In the genomic region with DNA sequence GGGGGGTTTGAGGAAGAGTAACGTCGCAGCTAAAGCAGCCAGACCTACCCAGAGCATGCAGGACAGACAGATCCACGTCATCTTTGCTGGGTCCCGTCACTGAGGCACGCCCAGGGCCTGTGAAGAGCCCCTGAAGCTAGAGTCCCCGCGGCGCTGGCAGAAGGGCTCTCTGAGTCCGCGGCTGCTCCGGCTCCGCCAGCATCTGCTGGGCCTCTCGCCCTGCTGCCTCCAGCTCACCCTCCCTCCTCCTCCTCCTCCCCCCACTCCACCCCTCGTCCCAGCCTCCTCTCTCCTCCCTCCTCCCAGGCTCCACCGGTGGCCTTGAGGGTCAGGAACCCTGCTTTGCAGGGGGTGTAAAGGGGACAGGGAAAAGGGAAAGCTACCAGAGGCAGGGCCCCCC, we compare ENCODE assay signal across 1 cellular context.
TF ChIP-seq lines count a peak whose summit lies in the region.

TSS of gene TNS1 (minus strand) at position 204 of the 400 bp plus-strand sequence. CDS start at position 81, 123 bp downstream.

TF ChIP-seq in HepG2, 621 proteins besides CTCF, POLR2A, EP300 and RAD21 (continued from another document):
- TF ChIP-seq STAT6 (CRISPR knock-in tag; IDR thresholded peaks at IDR 0.05; ENCODE audit: borderline replicate concordance), result no peak
- TF ChIP-seq ZNF549 (CRISPR knock-in tag; IDR thresholded peaks at IDR 0.05), result no peak
- TF ChIP-seq PHF8 (CRISPR knock-in tag; IDR thresholded peaks at IDR 0.05), result no peak
- no peak for TF ChIP-seq KDM4B (CRISPR knock-in tag; IDR thresholded peaks at IDR 0.05)
- no peak for TF ChIP-seq ZFP41 (CRISPR knock-in tag; IDR thresholded peaks at IDR 0.05; ENCODE audit: borderline replicate concordance)
